1 cellular context compared by ENCODE assay signal in the genomic region with DNA sequence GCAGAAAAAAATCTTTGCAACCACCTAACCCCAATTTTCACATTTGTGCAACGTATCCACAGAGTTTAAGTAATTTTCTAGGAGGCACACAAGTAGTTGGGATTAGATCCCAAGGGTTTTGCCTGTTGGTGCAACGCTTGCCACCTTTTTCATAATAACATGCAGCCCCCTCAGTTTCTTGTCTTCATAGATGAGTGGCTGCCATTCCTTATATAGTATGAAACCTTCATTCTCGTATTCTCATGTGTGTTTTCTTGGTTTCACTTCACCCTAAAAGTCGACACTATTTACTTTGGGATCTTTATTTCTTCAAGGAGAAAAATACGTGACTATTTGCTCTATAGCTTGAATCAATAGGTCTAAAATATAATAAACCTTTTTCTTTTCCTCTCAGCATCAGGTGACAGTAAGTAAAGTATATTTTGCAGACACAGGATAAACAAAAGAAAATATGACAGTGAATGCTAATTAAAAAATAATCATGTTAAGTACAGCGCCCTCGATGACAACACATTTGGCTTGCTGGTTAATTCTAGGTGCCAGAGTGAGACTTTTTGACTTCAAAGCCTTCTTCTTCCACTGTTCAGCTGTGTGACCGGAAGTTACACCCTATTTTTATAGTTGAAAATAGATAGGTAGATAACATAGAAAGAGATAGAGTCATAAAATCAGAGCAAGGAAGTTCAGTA.
TF ChIP-seq lines count a peak whose summit lies in the region.

No MANE protein-coding gene starts in this region.

TF ChIP-seq in SK-N-SH, 30 proteins besides CTCF, POLR2A, EP300 and RAD21 (continued from another document):
- TF ChIP-seq, protein P1, sequence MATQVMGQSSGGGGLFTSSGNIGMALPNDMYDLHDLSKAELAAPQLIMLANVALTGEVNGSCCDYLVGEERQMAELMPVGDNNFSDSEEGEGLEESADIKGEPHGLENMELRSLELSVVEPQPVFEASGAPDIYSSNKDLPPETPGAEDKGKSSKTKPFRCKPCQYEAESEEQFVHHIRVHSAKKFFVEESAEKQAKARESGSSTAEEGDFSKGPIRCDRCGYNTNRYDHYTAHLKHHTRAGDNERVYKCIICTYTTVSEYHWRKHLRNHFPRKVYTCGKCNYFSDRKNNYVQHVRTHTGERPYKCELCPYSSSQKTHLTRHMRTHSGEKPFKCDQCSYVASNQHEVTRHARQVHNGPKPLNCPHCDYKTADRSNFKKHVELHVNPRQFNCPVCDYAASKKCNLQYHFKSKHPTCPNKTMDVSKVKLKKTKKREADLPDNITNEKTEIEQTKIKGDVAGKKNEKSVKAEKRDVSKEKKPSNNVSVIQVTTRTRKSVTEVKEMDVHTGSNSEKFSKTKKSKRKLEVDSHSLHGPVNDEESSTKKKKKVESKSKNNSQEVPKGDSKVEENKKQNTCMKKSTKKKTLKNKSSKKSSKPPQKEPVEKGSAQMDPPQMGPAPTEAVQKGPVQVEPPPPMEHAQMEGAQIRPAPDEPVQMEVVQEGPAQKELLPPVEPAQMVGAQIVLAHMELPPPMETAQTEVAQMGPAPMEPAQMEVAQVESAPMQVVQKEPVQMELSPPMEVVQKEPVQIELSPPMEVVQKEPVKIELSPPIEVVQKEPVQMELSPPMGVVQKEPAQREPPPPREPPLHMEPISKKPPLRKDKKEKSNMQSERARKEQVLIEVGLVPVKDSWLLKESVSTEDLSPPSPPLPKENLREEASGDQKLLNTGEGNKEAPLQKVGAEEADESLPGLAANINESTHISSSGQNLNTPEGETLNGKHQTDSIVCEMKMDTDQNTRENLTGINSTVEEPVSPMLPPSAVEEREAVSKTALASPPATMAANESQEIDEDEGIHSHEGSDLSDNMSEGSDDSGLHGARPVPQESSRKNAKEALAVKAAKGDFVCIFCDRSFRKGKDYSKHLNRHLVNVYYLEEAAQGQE (IDR thresholded peaks at IDR 0.05; ENCODE audit: low read depth, low read length): no peak
- TF ChIP-seq JUND (IDR thresholded peaks at IDR 0.05): no peak
TF ChIP-seq in SK-N-SH: peak in this region for 0.
